11 cellular contexts compared by ENCODE assay signal in genomic region chr3:43748179-43748578, GRCh38. TPM values are rescaled to one million over a fixed set of nuclear protein-coding genes. Genes with fewer than 3 reads are reported as not detected.
DNase-seq lines count a peak whose midpoint lies in the region; ATAC-seq, FAIRE-seq and TF ChIP-seq lines count a peak whose summit lies in the region.
"Had no signal": no experiment of that assay in that cellular context is flagged by ENCODE, and none has a peak within 500 bp of the region (broad histone marks: within the 10 kb centered on the region; RNA-seq: fewer than 3 reads in every experiment).

No MANE protein-coding gene starts in this region.

- H3K9ac ChIP-seq in HepG2 (ENCODE audit: insufficient read depth, low read depth, low read length), result no peak overlapping the region
- H3K9ac ChIP-seq: BLaER1 treated with 17β-estradiol and CSF1 and Interleukin-3, amounts not matched to agents 10 nM and 100 nM had no signal

- no peaks in the 10 kb centered on the region for H4K20me1 ChIP-seq in HepG2 (ENCODE audit: insufficient read depth, low read length)
- H4K20me1 ChIP-seq: BLaER1 treated with 17β-estradiol and CSF1 and Interleukin-3, amounts not matched to agents 10 nM and 100 nM had no signal

- H3K4me3 ChIP-seq in HepG2 (replicated peaks in 1 of 3; ENCODE audit: insufficient read depth in 1 of 3, low read depth in 2 of 3, low read length in 3 of 3), result no peak overlapping the region
- H3K4me3 ChIP-seq: BLaER1 treated with 17β-estradiol and CSF1 and Interleukin-3, amounts not matched to agents 10 nM and 100 nM; sigmoid colon had no signal

- no peaks in the 10 kb centered on the region for H3K4me1 ChIP-seq in HepG2 (ENCODE audit: insufficient read depth, low read length)
- H3K4me1 ChIP-seq: BLaER1 treated with 17β-estradiol and CSF1 and Interleukin-3, amounts not matched to agents 10 nM and 100 nM; sigmoid colon had no signal

- intact Hi-C loops in HepG2 (cut with micrococcal nuclease; ENCODE audit: unreplicated experiment), result no loop called here

- H3K36me3 ChIP-seq in HepG2 (replicated peaks in 1 of 2; ENCODE audit: control insufficient read depth in 1 of 2, insufficient read depth in 2 of 2, low read length in 2 of 2), result no peaks in the 10 kb centered on the region
- H3K36me3 ChIP-seq: BLaER1 treated with 17β-estradiol and CSF1 and Interleukin-3, amounts not matched to agents 10 nM and 100 nM; sigmoid colon had no signal

- POLR2A ChIA-PET in HepG2 (lab: Yijun Ruan, JAX), result no interaction called here

- no peak for TF ChIP-seq RAD21 in HepG2 (CRISPR knock-in tag; IDR thresholded peaks at IDR 0.05)

- H3K27ac ChIP-seq in caudate nucleus (ENCODE audit: low read depth, low read length) (no peak overlapping the region), HepG2 (ENCODE audit: extremely low read length, insufficient read depth, low read length) (no peak overlapping the region)
- H3K27ac ChIP-seq: BLaER1 treated with 17β-estradiol and CSF1 and Interleukin-3, amounts not matched to agents 10 nM and 100 nM; sigmoid colon had no signal

- no peaks in the 10 kb centered on the region for H3K79me2 ChIP-seq in HepG2 (ENCODE audit: insufficient read depth, low read length)

- no peak for FAIRE-seq in HepG2 (lab: Jason Lieb, UNC)

- peaks cover 0 to 13% of the 10 kb centered on the region in 2 experiments; a peak in 3 of 5 replicates for H3K27me3 ChIP-seq in HepG2 (ENCODE audit: control insufficient read depth in 1 of 2, insufficient read depth in 2 of 2, low read length in 2 of 2)
- H3K27me3 ChIP-seq: BLaER1 treated with 17β-estradiol and CSF1 and Interleukin-3, amounts not matched to agents 10 nM and 100 nM; sigmoid colon had no signal

- no peak for TF ChIP-seq CTCF in HepG2 (CRISPR knock-in tag; IDR thresholded peaks at IDR 0.05)

- BruUV-seq in HepG2 (replicated peaks; lab: Mats Ljungman, UMichigan), result no TSS peak

- CTCF ChIA-PET in HepG2 (lab: Yijun Ruan, JAX; ENCODE audit: low intra/inter-chr PET ratio, low total read pairs), result no interaction called here

- no peak for TF ChIP-seq POLR2A in HepG2 (IDR thresholded peaks at IDR 0.05; ENCODE audit: insufficient read depth in 1 of 2, low read depth in 2 of 2, low read length in 2 of 2)

- no peak overlapping the region for H2AFZ ChIP-seq in HepG2 (ENCODE audit: low read length)

- DNase-seq in AG08395 (ENCODE audit: low spot score) (peak; percentile 54), LoVo (ENCODE audit: low spot score) (peak; percentile 3), caudate nucleus (lab: John Stamatoyannopoulos, UW) (peak in 35 of 61 donors; percentile 5 to 74 (median 21)), HepG2 (ENCODE audit: low spot score) (no peak), NCI-H1048 (lab: John Stamatoyannopoulos, UW) (no peak)
- DNase-seq: NCI-H2081, sigmoid colon had no signal

- 0 out of 2 replicates have a peak, but pooled peaks cover 5% of the 10 kb centered on the region for H3K9me3 ChIP-seq in HepG2 (ENCODE audit: low read length)
- H3K9me3 ChIP-seq: sigmoid colon had no signal

- in situ Hi-C loops in HepG2 (cut with HindIII; ENCODE audit: extremely low pct_ligation_motif_present, low pct_unique_long_range_greater_than_20kb), result no loop called here

- 30% methylated on average over 5 of the region's 5 CpGs for WGBS in HepG2 (ENCODE audit: low lambda C conversion rate)

- no peak overlapping the region for H3K4me2 ChIP-seq in HepG2 (ENCODE audit: low read depth, low read length)
- H3K4me2 ChIP-seq: BLaER1 treated with 17β-estradiol and CSF1 and Interleukin-3, amounts not matched to agents 10 nM and 100 nM had no signal

- ATAC-seq in HepG2, result peak; percentile 51
- no peak for ATAC-seq in HG03432 (IDR thresholded peaks at IDR 0.05; ENCODE audit: unreplicated experiment)
- no peak for ATAC-seq in GM18511 (IDR thresholded peaks at IDR 0.05; ENCODE audit: unreplicated experiment)
- no peak for ATAC-seq in HG03045 (IDR thresholded peaks at IDR 0.05; ENCODE audit: unreplicated experiment)

- TF ChIP-seq EP300 in HepG2 (IDR thresholded peaks at IDR 0.05; ENCODE audit: low read depth in 2 of 2, low read length in 2 of 2) (no peak), HepG2 (CRISPR knock-in tag; IDR thresholded peaks at IDR 0.05; ENCODE audit: borderline replicate concordance) (no peak)

TF ChIP-seq in HepG2, 621 proteins besides CTCF, POLR2A, EP300 and RAD21:
- TF ChIP-seq ZNF33B (CRISPR knock-in tag; IDR thresholded peaks at IDR 0.05), result no peak
- TF ChIP-seq ZNF20 (CRISPR knock-in tag; IDR thresholded peaks at IDR 0.05), result no peak
- no peak for TF ChIP-seq ZNF558 (CRISPR knock-in tag; IDR thresholded peaks at IDR 0.05; ENCODE audit: borderline replicate concordance)
- no peak for TF ChIP-seq RORA (CRISPR knock-in tag; IDR thresholded peaks at IDR 0.05)
- no peak for TF ChIP-seq ZNF547 (CRISPR knock-in tag; IDR thresholded peaks at IDR 0.05)

RNA-seq across cellular contexts. Expression of gene ABHD5, which starts 57.4 kb away (rescaled TPM):
- 13.3 and 16.8 TPM in 2 replicates for total RNA-seq in HepG2 (2016; rRNA removed; fragmentation: Illumina TruSeq; extraction: Trizol)
- 4.2 and 4.3 TPM in 2 replicates for total RNA-seq in HepG2 (2016; cell fraction: cytosol; rRNA removed; fragmentation: Illumina TruSeq; extraction: Trizol; ENCODE audit: low read depth)
- 11.4 and 15.4 TPM in 2 replicates for total RNA-seq in HepG2 (2016; cell fraction: insoluble cytoplasmic fraction; rRNA removed; fragmentation: Illumina TruSeq; extraction: Trizol)
- total RNA-seq in HepG2 (2016; cell fraction: membrane; rRNA removed; fragmentation: Illumina TruSeq; extraction: Trizol), result 8.2 and 11.1 TPM in 2 replicates
- total RNA-seq in HepG2 (2016; cell fraction: nucleus; rRNA removed; fragmentation: Illumina TruSeq; extraction: Trizol), result 10.2 and 10.6 TPM in 2 replicates
- polyA plus RNA-seq in HepG2 (2011; rRNA removed), result 4.1 and 4.5 TPM in 2 replicates
- 2.6 and 4.9 TPM in 2 replicates for polyA plus RNA-seq in HepG2 (2011; cell fraction: cytosol; rRNA removed)
- 3.1 and 3.5 TPM in 2 replicates for polyA plus RNA-seq in HepG2 (2011; cell fraction: nucleus; rRNA removed)
- polyA plus RNA-seq in HepG2 (2012), result 5.6 TPM in 2 replicates
- polyA plus RNA-seq in HepG2 (2016; cell fraction: cytosol; fragmentation: Illumina TruSeq; extraction: Trizol; ENCODE audit: low read depth), result 3.8 and 4.0 TPM in 2 replicates
- 10.3 and 14.1 TPM in 2 replicates for polyA plus RNA-seq in HepG2 (2016; cell fraction: insoluble cytoplasmic fraction; fragmentation: Illumina TruSeq; extraction: Trizol; ENCODE audit: low read depth)
- polyA plus RNA-seq in HepG2 (2016; cell fraction: membrane; fragmentation: Illumina TruSeq; extraction: Trizol; ENCODE audit: low read depth), result 6.9 and 7.1 TPM in 2 replicates
- polyA plus RNA-seq in HepG2 (2016; cell fraction: nucleus; fragmentation: Illumina TruSeq; extraction: Trizol; ENCODE audit: insufficient read depth, low read depth), result 8.4 and 9.7 TPM in 2 replicates
- 4.4 and 33.3 TPM in 2 replicates for polyA minus RNA-seq in HepG2 (2011; rRNA and poly(A)+ RNA removed; ENCODE audit: low replicate concordance)
- 3.1 and 3.7 TPM in 2 replicates for polyA minus RNA-seq in HepG2 (2011; cell fraction: cytosol; rRNA and poly(A)+ RNA removed)
- polyA minus RNA-seq in HepG2 (2011; cell fraction: nucleus; rRNA and poly(A)+ RNA removed), result 18.7 and 20.1 TPM in 2 replicates

Comparison
In these comparisons a context has a peak if more than half of its experiments do, and no peak if none do; other contexts are left out.
1. DNase-seq: peak in AG08395 (single experiment), LoVo (single experiment) and caudate nucleus (35 of 61); none in HepG2 (single experiment) and NCI-H1048 (single experiment).